Comparison of ENCODE assay signal across 24 cellular contexts in genomic region chr20:7503501-7503900, GRCh38.
DNase-seq lines count a peak whose midpoint lies in the region; ATAC-seq and TF ChIP-seq lines count a peak whose summit lies in the region.
"Had no signal": no experiment of that assay in that cellular context is flagged by ENCODE, and none has a peak within 500 bp of the region (broad histone marks: within the 10 kb centered on the region; RNA-seq: fewer than 3 reads in every experiment).

No MANE protein-coding gene starts in this region.

- H3K27ac ChIP-seq in BLaER1, result no peak overlapping the region
- H3K27ac ChIP-seq: breast epithelium, spleen, uterus had no signal

- H3K27me3 Mint-ChIP-seq in immature natural killer cell (ENCODE audit: low read depth in 3 of 3), result peaks cover 0 to 3% (median 0%) of the 10 kb centered on the region in 3 donors
- H3K27me3 Mint-ChIP-seq: activated CD4-positive, alpha-beta T cell treated with anti-CD3 and anti-CD28 coated beads for 36 hours; stimulated activated naive B cell treated with anti-CD40 and anti-IgM and Interleukin-4, amounts not matched to agents 10 μg/mL and 1 μg/mL and 100 μg/mL, for 72 hours had no signal

- H3K4me2 ChIP-seq in BLaER1, result peak overlapping the region; percentile 18; the same call in 1 of the 2 replicates

- H3K27me3 ChIP-seq in BLaER1, result no peaks in the 10 kb centered on the region
- H3K27me3 ChIP-seq: breast epithelium, spleen, uterus had no signal

- H3K4me1 Mint-ChIP-seq in immature natural killer cell, result no peaks in the 10 kb centered on the region
- H3K4me1 Mint-ChIP-seq: activated CD4-positive, alpha-beta T cell treated with anti-CD3 and anti-CD28 coated beads for 36 hours; natural killer cell; stimulated activated naive B cell treated with anti-CD40 and anti-IgM and Interleukin-4, amounts not matched to agents 10 μg/mL and 1 μg/mL and 100 μg/mL, for 72 hours had no signal

- peaks cover 0 to 9% (median 4%) of the 10 kb centered on the region in 6 donors for H3K9me3 Mint-ChIP-seq in immature natural killer cell
- H3K9me3 Mint-ChIP-seq: stimulated activated naive B cell treated with anti-CD40 and anti-IgM and Interleukin-4, amounts not matched to agents 10 μg/mL and 1 μg/mL and 100 μg/mL, for 72 hours had no signal

- no peak overlapping the region for H3K9ac ChIP-seq in BLaER1

- no peaks in the 10 kb centered on the region for H3K9me3 ChIP-seq in BLaER1
- H3K9me3 ChIP-seq: breast epithelium, spleen, uterus had no signal

- no peak overlapping the region for H3K4me3 Mint-ChIP-seq in immature natural killer cell
- H3K4me3 Mint-ChIP-seq: activated CD4-positive, alpha-beta T cell treated with anti-CD3 and anti-CD28 coated beads for 36 hours; activated naive CD4-positive, alpha-beta T cell treated with anti-CD3 and anti-CD28 coated beads for 36 hours; activated T-cell treated with anti-CD3 and anti-CD28 coated beads, Interleukin-2, amount 50 U/mL, for 72 hours; natural killer cell; stimulated activated naive B cell treated with anti-CD40 and anti-IgM and Interleukin-4, amounts not matched to agents 10 μg/mL and 1 μg/mL and 100 μg/mL, for 72 hours had no signal

- no peaks in the 10 kb centered on the region for H3K36me3 ChIP-seq in BLaER1
- H3K36me3 ChIP-seq: breast epithelium, spleen, uterus had no signal

- H3K4me3 ChIP-seq in BLaER1 (no peak overlapping the region), epithelial cell of esophagus (ENCODE audit: low read length) (no peak overlapping the region)
- H3K4me3 ChIP-seq: breast epithelium, spleen, uterus had no signal

- no peaks in the 10 kb centered on the region for H4K20me1 ChIP-seq in BLaER1

- peak; percentile 89 for ATAC-seq in left lobe of liver
- ATAC-seq: activated CD4-positive, alpha-beta T cell treated with anti-CD3 and anti-CD28 coated beads for 36 hours; activated T-cell treated with anti-CD3 and anti-CD28 coated beads, Interleukin-2, amount 50 U/mL, for 72 hours; HCT116; natural killer cell; PC-3; stimulated activated naive B cell treated with anti-CD40 and anti-IgM and Interleukin-4, amounts not matched to agents 10 μg/mL and 1 μg/mL and 100 μg/mL, for 72 hours had no signal

- TF ChIP-seq CTCF in epithelial cell of esophagus (IDR thresholded peaks at IDR 0.05; ENCODE audit: insufficient read depth, low read depth, low read length, missing control alignments), result no peak

- H3K4me1 ChIP-seq in BLaER1, result peaks cover 7% of the 10 kb centered on the region; the same call in 1 of the 2 replicates
- H3K4me1 ChIP-seq: breast epithelium, spleen, uterus had no signal

- peak; percentile 17 for DNase-seq in NCI-H146 treated with DMSO at 0.1 percent for 48 hours (lab: John Stamatoyannopoulos, UW; ENCODE audit: unreplicated experiment)
- peak; percentile 4 for DNase-seq in epithelial cell of esophagus (ENCODE audit: low read depth)
- peak; percentile 71 for DNase-seq in left lobe of liver (ENCODE audit: low spot score)
- no peak for DNase-seq in NCI-H2196 treated with DMSO at 0.1 percent for 48 hours (lab: John Stamatoyannopoulos, UW; ENCODE audit: unreplicated experiment)
- no peak for DNase-seq in immature natural killer cell
- no peak for DNase-seq in DMS53 (lab: John Stamatoyannopoulos, UW)
- DNase-seq: activated CD4-positive, alpha-beta T cell treated with anti-CD3 and anti-CD28 coated beads for 36 hours; activated naive CD4-positive, alpha-beta T cell treated with anti-CD3 and anti-CD28 coated beads for 36 hours; activated T-cell treated with anti-CD3 and anti-CD28 coated beads, Interleukin-2, amount 50 U/mL, for 72 hours; effector CD8-positive, alpha-beta T cell; head of caudate nucleus; midbrain; natural killer cell; NCI-H2029; NCI-H446; PC-3; spleen; stimulated activated CD4-positive, alpha-beta T cell treated with anti-CD3 and anti-CD28 coated beads, Interleukin-4, amount 100 ng/mL, for 1 hour; stimulated activated naive B cell treated with anti-CD40 and anti-IgM and Interleukin-4, amounts not matched to agents 10 μg/mL and 1 μg/mL and 100 μg/mL, for 72 hours; T-helper 1 cell; uterus had no signal

- H3K27ac Mint-ChIP-seq in immature natural killer cell, result no peak overlapping the region
- H3K27ac Mint-ChIP-seq: activated CD4-positive, alpha-beta T cell treated with anti-CD3 and anti-CD28 coated beads for 36 hours; activated naive CD4-positive, alpha-beta T cell treated with anti-CD3 and anti-CD28 coated beads for 36 hours; activated T-cell treated with anti-CD3 and anti-CD28 coated beads, Interleukin-2, amount 50 U/mL, for 72 hours; natural killer cell; stimulated activated naive B cell treated with anti-CD40 and anti-IgM and Interleukin-4, amounts not matched to agents 10 μg/mL and 1 μg/mL and 100 μg/mL, for 72 hours had no signal

- H3K36me3 Mint-ChIP-seq in immature natural killer cell, result no peaks in the 10 kb centered on the region
- H3K36me3 Mint-ChIP-seq: natural killer cell; stimulated activated naive B cell treated with anti-CD40 and anti-IgM and Interleukin-4, amounts not matched to agents 10 μg/mL and 1 μg/mL and 100 μg/mL, for 72 hours had no signal

Comparison
In these comparisons a context has a peak if more than half of its experiments do, and no peak if none do; other contexts are left out.
1. DNase-seq: peak in NCI-H146 treated with DMSO at 0.1 percent for 48 hours (single experiment), epithelial cell of esophagus (single experiment) and left lobe of liver (single experiment); none in NCI-H2196 treated with DMSO at 0.1 percent for 48 hours (single experiment), immature natural killer cell (0 of 3) and DMS53 (single experiment).